ENCODE assay signal across 8 cellular contexts in genomic region chr7:101856488-101857357, GRCh38. TPM values are rescaled to one million over a fixed set of nuclear protein-coding genes. Genes with fewer than 3 reads are reported as not detected.
A peak's percentile ranks its signal among the peaks of the same experiment; 100 is the strongest.
DNase-seq lines count a peak whose midpoint lies in the region; FAIRE-seq and TF ChIP-seq lines count a peak whose summit lies in the region.

No MANE protein-coding gene starts in this region.

- H4K20me1 ChIP-seq in astrocyte (ENCODE audit: insufficient read depth, low read length): peaks cover 91% of the 10 kb centered on the region

- peaks cover 18% of the 10 kb centered on the region for H3K4me1 Mint-ChIP-seq in astrocyte (ENCODE audit: low read depth, unreplicated experiment)

- no peak overlapping the region for H2AFZ ChIP-seq in astrocyte (ENCODE audit: low read depth, low read length)

- no peaks in the 10 kb centered on the region for H3K27me3 Mint-ChIP-seq in astrocyte (ENCODE audit: low read depth, unreplicated experiment)

- H3K9me3 ChIP-seq in MG63 (no peaks in the 10 kb centered on the region), astrocyte (ENCODE audit: insufficient read depth, low read depth, low read length) (no peaks in the 10 kb centered on the region), small intestine (ENCODE audit: control insufficient read depth, low read depth) (no peaks in the 10 kb centered on the region)

- H3K4me1 ChIP-seq in astrocyte (ENCODE audit: insufficient read depth, low read length) (peaks cover 7% of the 10 kb centered on the region), small intestine (ENCODE audit: control insufficient read depth in 2 of 2, insufficient read depth in 1 of 2, low read depth in 1 of 2, low read length in 1 of 2) (peaks cover 3 to 10% of the 10 kb centered on the region in 2 donors)

- H3K27ac Mint-ChIP-seq in astrocyte (ENCODE audit: unreplicated experiment): peak overlapping the region; percentile 72

- H3K27me3 ChIP-seq in MG63 (no peaks in the 10 kb centered on the region), astrocyte (ENCODE audit: insufficient read depth, low read length) (no peaks in the 10 kb centered on the region), small intestine (ENCODE audit: control insufficient read depth in 2 of 2, insufficient read depth in 2 of 2, low read length in 2 of 2) (no peaks in the 10 kb centered on the region)

- peak; percentile 71 for DNase-seq in GM04503 (ENCODE audit: low read depth)
- peak; percentile 80 for DNase-seq in HCEC 1CT
- peak; percentile 84 for DNase-seq in MG63
- peak; percentile 74 for DNase-seq in T-helper 22 cell (ENCODE audit: low read depth)
- DNase-seq in astrocyte (ENCODE audit: low read depth): peak; percentile 40
- DNase-seq in hypothalamus (lab: John Stamatoyannopoulos, UW): peak in 38 of 51 donors; percentile 8 to 68 (median 30)
- peak; percentile 98 for DNase-seq in small intestine
- no peak for DNase-seq in HuH-7 (ENCODE audit: low spot score)

- H3K9ac ChIP-seq in astrocyte (ENCODE audit: low read length): peak overlapping the region; percentile 35

- H3K79me2 ChIP-seq in astrocyte (ENCODE audit: insufficient read depth, low read length): peaks cover 84% of the 10 kb centered on the region

- H3K4me3 Mint-ChIP-seq in astrocyte (ENCODE audit: unreplicated experiment): peak overlapping the region; percentile 72

- TF ChIP-seq CTCF in astrocyte (IDR thresholded peaks at IDR 0.05; ENCODE audit: insufficient read depth, low read depth, low read length): no peak

- 5 to 8% (median 6%) methylated on average over 32 of the region's 32 CpGs for WGBS in small intestine, 3 donors

- H3K4me3 ChIP-seq in MG63 (peak overlapping the region; percentile 35), astrocyte (ENCODE audit: insufficient read depth, low read depth, low read length) (no peak overlapping the region), small intestine (ENCODE audit: low read depth in 1 of 2, low read length in 2 of 2) (peak overlapping the region; percentile 8 to 39)

- H3K36me3 Mint-ChIP-seq in astrocyte (ENCODE audit: low read depth, unreplicated experiment): peaks cover 4% of the 10 kb centered on the region

- FAIRE-seq in astrocyte (lab: Jason Lieb, UNC) (no peak), small intestine (lab: Jason Lieb, UNC) (no peak)

- no peaks in the 10 kb centered on the region for H3K9me3 Mint-ChIP-seq in astrocyte (ENCODE audit: unreplicated experiment)

- H3K4me2 ChIP-seq in astrocyte (ENCODE audit: low read length): peak overlapping the region; percentile 37

- H3K27ac ChIP-seq in astrocyte (ENCODE audit: low read depth, low read length): peak overlapping the region; percentile 1
- H3K27ac ChIP-seq in small intestine (ENCODE audit: low read depth in 1 of 2, low read length in 1 of 2): peak overlapping the region; percentile 88 to 97

- H3K36me3 ChIP-seq in MG63 (no peaks in the 10 kb centered on the region), astrocyte (ENCODE audit: insufficient read depth, low read length) (no peaks in the 10 kb centered on the region), small intestine (ENCODE audit: control insufficient read depth in 2 of 2, insufficient read depth in 2 of 2, low read length in 2 of 2) (no peaks in the 10 kb centered on the region)

RNA-seq across cellular contexts. Expression of gene CUX1, which starts 39.3 kb away (rescaled TPM):
- total RNA-seq in MG63 (2014; rRNA removed; shearing (Covaris generic); ENCODE audit: low replicate concordance): 3.7 and 7.1 TPM in 2 replicates
- total RNA-seq in astrocyte: 50.6 and 66.8 TPM in 2 replicates
- polyA plus RNA-seq in small intestine: 10 to 100 TPM; 29.2 to 32.9 (median 31.8) TPM
